Comparison of ENCODE assay signal across 1 cellular context in genomic region chr3:194572131-194572789, GRCh38.
TF ChIP-seq lines count a peak whose summit lies in the region.

No MANE protein-coding gene starts in this region.

TF ChIP-seq in HEK293, 187 proteins besides CTCF, POLR2A, EP300 and RAD21 (continued from another document and continues in another):
- TF ChIP-seq AEBP2 (tag by site-specific recombination; IDR thresholded peaks at IDR 0.05; ENCODE audit: borderline replicate concordance) (no peak), ZNF146 (tag by site-specific recombination; IDR thresholded peaks at IDR 0.05) (no peak), SCRT2 (tag by site-specific recombination; IDR thresholded peaks at IDR 0.05) (0 out of 2 replicates have a peak, but pooled peaks have one; percentile 20), ZNF571 (tag by site-specific recombination; IDR thresholded peaks at IDR 0.05) (no peak), GFI1B (tag by site-specific recombination; IDR thresholded peaks at IDR 0.05) (no peak), ZNF561 (tag by site-specific recombination; IDR thresholded peaks at IDR 0.05; ENCODE audit: borderline replicate concordance) (no peak), ZIC2 (tag by site-specific recombination; IDR thresholded peaks at IDR 0.05) (peak; percentile 88), ZNF416 (tag by site-specific recombination; IDR thresholded peaks at IDR 0.05) (no peak), ZNF114 (tag by site-specific recombination; IDR thresholded peaks at IDR 0.05) (no peak), ZNF169 (tag by site-specific recombination; IDR thresholded peaks at IDR 0.05) (no peak), SP3 (tag by site-specific recombination; IDR thresholded peaks at IDR 0.05) (peak; percentile 64), ZNF23 (tag by site-specific recombination; IDR thresholded peaks at IDR 0.05; ENCODE audit: borderline replicate concordance) (no peak), ZBTB7A (tag by site-specific recombination; IDR thresholded peaks at IDR 0.05; ENCODE audit: low read depth) (no peak), ZNF239 (tag by site-specific recombination; IDR thresholded peaks at IDR 0.05) (no peak), ZFP69B (tag by site-specific recombination; IDR thresholded peaks at IDR 0.05) (peak; percentile 88), BCL11B (tag by site-specific recombination; IDR thresholded peaks at IDR 0.05; ENCODE audit: low read depth) (no peak), ZNF449 (tag by site-specific recombination; IDR thresholded peaks at IDR 0.05) (no peak), ZNF18 (tag by site-specific recombination; IDR thresholded peaks at IDR 0.05) (peak; percentile 78; the same call in 1 of the 2 replicates), ZSCAN16 (tag by site-specific recombination; IDR thresholded peaks at IDR 0.05) (no peak), ZSCAN30 (tag by site-specific recombination; IDR thresholded peaks at IDR 0.05) (no peak), GLI2 (tag by site-specific recombination; IDR thresholded peaks at IDR 0.05; ENCODE audit: borderline replicate concordance, low read depth) (0 out of 2 replicates have a peak, but pooled peaks have one; percentile 4), ATF2 (tag by site-specific recombination; IDR thresholded peaks at IDR 0.05; ENCODE audit: low read depth) (peak; percentile 95), ZBTB8A (tag by site-specific recombination; IDR thresholded peaks at IDR 0.05) (no peak; the same call in 1 of the 2 replicates), ZNF248 (tag by site-specific recombination; IDR thresholded peaks at IDR 0.05) (no peak), ZBTB1 (tag by site-specific recombination; IDR thresholded peaks at IDR 0.05) (no peak), REST (tag by site-specific recombination; IDR thresholded peaks at IDR 0.05) (no peak), ZBTB6 (tag by site-specific recombination; IDR thresholded peaks at IDR 0.05) (no peak), ZNF324 (tag by site-specific recombination; IDR thresholded peaks at IDR 0.05) (peak; percentile 85), ZNF610 (tag by site-specific recombination; IDR thresholded peaks at IDR 0.05; ENCODE audit: borderline replicate concordance) (no peak), KLF16 (tag by site-specific recombination; IDR thresholded peaks at IDR 0.05) (no peak), ZNF658 (tag by site-specific recombination; IDR thresholded peaks at IDR 0.05) (no peak)
- TF ChIP-seq, protein P1, sequence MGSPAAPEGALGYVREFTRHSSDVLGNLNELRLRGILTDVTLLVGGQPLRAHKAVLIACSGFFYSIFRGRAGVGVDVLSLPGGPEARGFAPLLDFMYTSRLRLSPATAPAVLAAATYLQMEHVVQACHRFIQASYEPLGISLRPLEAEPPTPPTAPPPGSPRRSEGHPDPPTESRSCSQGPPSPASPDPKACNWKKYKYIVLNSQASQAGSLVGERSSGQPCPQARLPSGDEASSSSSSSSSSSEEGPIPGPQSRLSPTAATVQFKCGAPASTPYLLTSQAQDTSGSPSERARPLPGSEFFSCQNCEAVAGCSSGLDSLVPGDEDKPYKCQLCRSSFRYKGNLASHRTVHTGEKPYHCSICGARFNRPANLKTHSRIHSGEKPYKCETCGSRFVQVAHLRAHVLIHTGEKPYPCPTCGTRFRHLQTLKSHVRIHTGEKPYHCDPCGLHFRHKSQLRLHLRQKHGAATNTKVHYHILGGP (tag by site-specific recombination; IDR thresholded peaks at IDR 0.05): no peak
- TF ChIP-seq, protein P2, sequence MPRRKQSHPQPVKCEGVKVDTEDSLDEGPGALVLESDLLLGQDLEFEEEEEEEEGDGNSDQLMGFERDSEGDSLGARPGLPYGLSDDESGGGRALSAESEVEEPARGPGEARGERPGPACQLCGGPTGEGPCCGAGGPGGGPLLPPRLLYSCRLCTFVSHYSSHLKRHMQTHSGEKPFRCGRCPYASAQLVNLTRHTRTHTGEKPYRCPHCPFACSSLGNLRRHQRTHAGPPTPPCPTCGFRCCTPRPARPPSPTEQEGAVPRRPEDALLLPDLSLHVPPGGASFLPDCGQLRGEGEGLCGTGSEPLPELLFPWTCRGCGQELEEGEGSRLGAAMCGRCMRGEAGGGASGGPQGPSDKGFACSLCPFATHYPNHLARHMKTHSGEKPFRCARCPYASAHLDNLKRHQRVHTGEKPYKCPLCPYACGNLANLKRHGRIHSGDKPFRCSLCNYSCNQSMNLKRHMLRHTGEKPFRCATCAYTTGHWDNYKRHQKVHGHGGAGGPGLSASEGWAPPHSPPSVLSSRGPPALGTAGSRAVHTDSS (tag by site-specific recombination; IDR thresholded peaks at IDR 0.05): no peak
- TF ChIP-seq, protein P3, sequence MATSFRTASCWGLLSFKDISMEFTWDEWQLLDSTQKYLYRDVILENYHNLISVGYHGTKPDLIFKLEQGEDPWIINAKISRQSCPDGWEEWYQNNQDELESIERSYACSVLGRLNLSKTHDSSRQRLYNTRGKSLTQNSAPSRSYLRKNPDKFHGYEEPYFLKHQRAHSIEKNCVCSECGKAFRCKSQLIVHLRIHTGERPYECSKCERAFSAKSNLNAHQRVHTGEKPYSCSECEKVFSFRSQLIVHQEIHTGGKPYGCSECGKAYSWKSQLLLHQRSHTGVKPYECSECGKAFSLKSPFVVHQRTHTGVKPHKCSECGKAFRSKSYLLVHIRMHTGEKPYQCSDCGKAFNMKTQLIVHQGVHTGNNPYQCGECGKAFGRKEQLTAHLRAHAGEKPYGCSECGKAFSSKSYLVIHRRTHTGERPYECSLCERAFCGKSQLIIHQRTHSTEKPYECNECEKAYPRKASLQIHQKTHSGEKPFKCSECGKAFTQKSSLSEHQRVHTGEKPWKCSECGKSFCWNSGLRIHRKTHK (tag by site-specific recombination; IDR thresholded peaks at IDR 0.05): no peak
- TF ChIP-seq, protein P4, sequence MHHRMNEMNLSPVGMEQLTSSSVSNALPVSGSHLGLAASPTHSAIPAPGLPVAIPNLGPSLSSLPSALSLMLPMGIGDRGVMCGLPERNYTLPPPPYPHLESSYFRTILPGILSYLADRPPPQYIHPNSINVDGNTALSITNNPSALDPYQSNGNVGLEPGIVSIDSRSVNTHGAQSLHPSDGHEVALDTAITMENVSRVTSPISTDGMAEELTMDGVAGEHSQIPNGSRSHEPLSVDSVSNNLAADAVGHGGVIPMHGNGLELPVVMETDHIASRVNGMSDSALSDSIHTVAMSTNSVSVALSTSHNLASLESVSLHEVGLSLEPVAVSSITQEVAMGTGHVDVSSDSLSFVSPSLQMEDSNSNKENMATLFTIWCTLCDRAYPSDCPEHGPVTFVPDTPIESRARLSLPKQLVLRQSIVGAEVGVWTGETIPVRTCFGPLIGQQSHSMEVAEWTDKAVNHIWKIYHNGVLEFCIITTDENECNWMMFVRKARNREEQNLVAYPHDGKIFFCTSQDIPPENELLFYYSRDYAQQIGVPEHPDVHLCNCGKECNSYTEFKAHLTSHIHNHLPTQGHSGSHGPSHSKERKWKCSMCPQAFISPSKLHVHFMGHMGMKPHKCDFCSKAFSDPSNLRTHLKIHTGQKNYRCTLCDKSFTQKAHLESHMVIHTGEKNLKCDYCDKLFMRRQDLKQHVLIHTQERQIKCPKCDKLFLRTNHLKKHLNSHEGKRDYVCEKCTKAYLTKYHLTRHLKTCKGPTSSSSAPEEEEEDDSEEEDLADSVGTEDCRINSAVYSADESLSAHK (tag by site-specific recombination; IDR thresholded peaks at IDR 0.05): no peak
